In genomic region chr4:79253930-79254329, GRCh38 we compare ENCODE assay signal across 26 cellular contexts.
"Had no signal": no experiment of that assay in that cellular context is flagged by ENCODE, and none has a peak within 500 bp of the region (broad histone marks: within the 10 kb centered on the region; RNA-seq: fewer than 3 reads in every experiment).

No MANE protein-coding gene starts in this region.

- ATAC-seq: foreskin keratinocyte; gastroesophageal sphincter; heart right ventricle; left cardiac atrium; left lung; mucosa of descending colon; natural killer cell treated with Interleukin-12 subunit alpha and Interleukin-12 subunit beta and Interleukin-15 and Interleukin-18, amount 100 ng/mL, for 72 hours; pancreas; right lobe of liver; stimulated activated naive B cell treated with anti-CD40 and anti-IgM and Interleukin-4, amounts not matched to agents 10 μg/mL and 1 μg/mL and 100 μg/mL, for 72 hours; upper lobe of right lung had no signal

- FAIRE-seq: islet of Langerhans, pancreas had no signal

- DNase-seq: dorsolateral prefrontal cortex; effector CD4-positive, alpha-beta T cell; foreskin keratinocyte; heart right ventricle; hippocampal formation; left cardiac atrium; left lung; mesenchymal stem cell; mucosa of descending colon; naive B cell; pancreas; right lobe of liver; small intestine; stimulated activated CD4-positive, alpha-beta T cell treated with anti-CD3 and anti-CD28 coated beads, Interleukin-15, amount 100 ng/mL, for 24 hours; stimulated activated CD4-positive, alpha-beta T cell treated with anti-CD3 and anti-CD28 coated beads, Interleukin-2, amount 100 ng/mL, for 48 hours; stimulated activated naive B cell treated with anti-CD40 and anti-IgM and Interleukin-4, amounts not matched to agents 10 μg/mL and 1 μg/mL and 100 μg/mL, for 72 hours; transverse colon; upper lobe of right lung; uterus had no signal

- H3K4me1 ChIP-seq: esophagus muscularis mucosa, foreskin keratinocyte, gastroesophageal sphincter, heart right ventricle, left lung, pancreas, right lobe of liver, suprapubic skin, transverse colon, upper lobe of right lung, uterus had no signal

- H3K27ac ChIP-seq: dorsolateral prefrontal cortex, epithelial cell of prostate, esophagus muscularis mucosa, foreskin keratinocyte, gastroesophageal sphincter, heart right ventricle, left lung, neutrophil, pancreas, right lobe of liver, suprapubic skin, transverse colon, upper lobe of right lung, uterus had no signal

- H3K27me3 ChIP-seq: esophagus muscularis mucosa, gastroesophageal sphincter, heart right ventricle, left lung, neutrophil, pancreas, right lobe of liver, suprapubic skin, transverse colon, upper lobe of right lung, uterus had no signal

- H3K9me3 ChIP-seq: esophagus muscularis mucosa, gastroesophageal sphincter, heart right ventricle, pancreas, right lobe of liver, transverse colon, upper lobe of right lung, uterus had no signal

- H3K36me3 ChIP-seq: esophagus muscularis mucosa, gastroesophageal sphincter, heart right ventricle, left lung, neutrophil, pancreas, right lobe of liver, suprapubic skin, transverse colon, upper lobe of right lung, uterus had no signal

- H3K4me3 ChIP-seq: dorsolateral prefrontal cortex, esophagus muscularis mucosa, gastroesophageal sphincter, heart right ventricle, left lung, mucosa of descending colon, pancreas, right lobe of liver, suprapubic skin, transverse colon, upper lobe of right lung, uterus had no signal
